16 cellular contexts compared by ENCODE assay signal in the genomic region with DNA sequence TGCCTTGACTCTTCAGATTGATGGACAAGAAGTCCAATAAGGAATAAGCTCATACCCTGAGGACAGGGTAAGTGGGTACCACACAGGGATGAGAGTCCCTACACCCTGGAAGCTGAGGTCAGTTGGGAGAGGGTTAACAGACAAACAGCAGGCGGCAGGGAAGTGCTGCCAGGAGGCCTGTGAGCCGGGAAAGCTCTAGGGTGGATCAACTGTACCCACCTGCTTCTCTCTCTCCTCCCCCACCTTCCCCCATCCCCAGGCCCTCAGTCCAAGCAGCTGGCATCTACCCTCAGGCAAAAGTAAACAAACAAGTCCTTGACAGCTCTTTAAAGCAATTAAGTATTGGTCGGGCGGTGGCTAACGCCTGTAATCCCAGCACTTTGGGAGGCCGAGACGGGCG.
DNase-seq lines count a peak whose midpoint lies in the region; ATAC-seq and TF ChIP-seq lines count a peak whose summit lies in the region.
"Had no signal": no experiment of that assay in that cellular context is flagged by ENCODE, and none has a peak within 500 bp of the region (broad histone marks: within the 10 kb centered on the region; RNA-seq: fewer than 3 reads in every experiment).

No MANE protein-coding gene starts in this region.

- H3K4me2 ChIP-seq in OCI-LY1 (ENCODE audit: low read length) = no peak overlapping the region
- H3K4me2 ChIP-seq: GM23338 had no signal

- no peaks in the 10 kb centered on the region for H3K79me2 ChIP-seq in OCI-LY1 (ENCODE audit: insufficient read depth, low read length)

- H3F3A ChIP-seq in OCI-LY1 (ENCODE audit: insufficient read depth, low read length) = no peaks in the 10 kb centered on the region

- no peak overlapping the region for H2AFZ ChIP-seq in OCI-LY1 (ENCODE audit: low read length)
- H2AFZ ChIP-seq: GM23338 had no signal

- peak; percentile 89 for DNase-seq in COR-L47 (lab: John Stamatoyannopoulos, UW)
- peak; percentile 38 for DNase-seq in NCI-H128 (lab: John Stamatoyannopoulos, UW; ENCODE audit: unreplicated experiment)
- peak; percentile 46 for DNase-seq in NCI-H2196 (lab: John Stamatoyannopoulos, UW; ENCODE audit: unreplicated experiment)
- DNase-seq: CD8-positive, alpha-beta memory T cell; effector memory CD4-positive, alpha-beta T cell; GDM1; naive thymus-derived CD8-positive, alpha-beta T cell; pancreas; substantia nigra had no signal

- no peak overlapping the region for H3K9ac ChIP-seq in OCI-LY1 (ENCODE audit: low read length)

- no peaks in the 10 kb centered on the region for H3K9me3 ChIP-seq in OCI-LY1 (ENCODE audit: low read length)
- H3K9me3 ChIP-seq: pancreas had no signal

- H3K4me1 ChIP-seq in OCI-LY1 (ENCODE audit: insufficient read depth, low read length, severe bottlenecking) = peaks cover 59% of the 10 kb centered on the region
- H3K4me1 ChIP-seq: pancreas had no signal

- H4K20me1 ChIP-seq in OCI-LY1 (ENCODE audit: insufficient read depth, low read length) = no peaks in the 10 kb centered on the region

- ATAC-seq in GM21723 (IDR thresholded peaks at IDR 0.05; ENCODE audit: unreplicated experiment) (no peak), GM18505 (IDR thresholded peaks at IDR 0.05; ENCODE audit: unreplicated experiment) (no peak), GM18520 (IDR thresholded peaks at IDR 0.05; ENCODE audit: unreplicated experiment) (no peak), HG02678 (IDR thresholded peaks at IDR 0.05; ENCODE audit: unreplicated experiment) (no peak)
- ATAC-seq: GM23338; naive thymus-derived CD8-positive, alpha-beta T cell; pancreas; SK-N-SH treated with all-trans-retinoic acid at 6 μM for 48 hours had no signal

- TF ChIP-seq POLR2A in GM18505 (IDR thresholded peaks at IDR 0.05; ENCODE audit: borderline replicate concordance, extremely low read depth, insufficient read depth, insufficient read length) = no peak

- H3K27ac ChIP-seq in OCI-LY1 (ENCODE audit: low read depth, low read length, poor library complexity, severe bottlenecking) = peak overlapping the region; percentile 28
- H3K27ac ChIP-seq: pancreas had no signal

- TF ChIP-seq CTCF in OCI-LY1 (IDR thresholded peaks at IDR 0.05; ENCODE audit: low read length) = no peak

- H3K36me3 ChIP-seq in OCI-LY1 (ENCODE audit: insufficient read depth, low read length) = no peaks in the 10 kb centered on the region
- H3K36me3 ChIP-seq: pancreas had no signal

- H3K4me3 ChIP-seq in OCI-LY1 (ENCODE audit: low read depth, low read length, poor library complexity, severe bottlenecking) = no peak overlapping the region
- H3K4me3 ChIP-seq: GM23338, pancreas had no signal

- no peaks in the 10 kb centered on the region for H3K27me3 ChIP-seq in OCI-LY1 (ENCODE audit: insufficient read depth, low read length)
- H3K27me3 ChIP-seq: pancreas had no signal

- no peaks in the 10 kb centered on the region for H3K9me2 ChIP-seq in OCI-LY1 (ENCODE audit: low read depth, low read length)

Comparison
In these comparisons a context has a peak if more than half of its experiments do, and no peak if none do; other contexts are left out.
1. DNase-seq: peak in every context shown above with its lines; median percentile 89 in COR-L47; 46 in NCI-H2196; 38 in NCI-H128.